8 cellular contexts compared by ENCODE assay signal in genomic region chr12:120292411-120292660, GRCh38. TPM values are rescaled to one million over a fixed set of nuclear protein-coding genes. Genes with fewer than 3 reads are reported as not detected.
A peak's percentile ranks its signal among the peaks of the same experiment; 100 is the strongest.
DNase-seq lines count a peak whose midpoint lies in the region; ATAC-seq and TF ChIP-seq lines count a peak whose summit lies in the region.

No MANE protein-coding gene starts in this region.

- peak overlapping the region; percentile 95 for H3K9ac ChIP-seq in iPS-18a (ENCODE audit: low read length)

- no peaks in the 10 kb centered on the region for H3K9me3 ChIP-seq in AG04450 (ENCODE audit: control insufficient read depth, insufficient read depth, low read length)
- no peaks in the 10 kb centered on the region for H3K9me3 ChIP-seq in iPS-18a (ENCODE audit: control insufficient read depth, low read depth, low read length)
- no peaks in the 10 kb centered on the region for H3K9me3 ChIP-seq in suprapubic skin

- H3K4me3 ChIP-seq in AG04450 (ENCODE audit: low read depth, low read length): peak overlapping the region; percentile 62
- peak overlapping the region; percentile 75 for H3K4me3 ChIP-seq in iPS-18a (ENCODE audit: low read length)
- peak overlapping the region; percentile 68 for H3K4me3 ChIP-seq in suprapubic skin

- ATAC-seq in GM21576 (IDR thresholded peaks at IDR 0.05; ENCODE audit: unreplicated experiment): peak; percentile 2
- ATAC-seq in SK-N-SH treated with all-trans-retinoic acid at 6 μM for 48 hours: peak; percentile 8

- H3K4me1 ChIP-seq in iPS-18a (ENCODE audit: control insufficient read depth, low read depth, low read length) (peaks cover 10% of the 10 kb centered on the region), suprapubic skin (peaks cover 16% of the 10 kb centered on the region)

- WGBS in suprapubic skin: under 1% methylated on average over 17 of the region's 17 CpGs

- no peak for TF ChIP-seq POLR2A in suprapubic skin (IDR thresholded peaks at IDR 0.05)

- no peak for TF ChIP-seq EP300 in suprapubic skin (IDR thresholded peaks at IDR 0.05)

- TF ChIP-seq CTCF in AG04450 (IDR thresholded peaks at IDR 0.05; ENCODE audit: low read depth, low read length) (no peak), suprapubic skin (IDR thresholded peaks at IDR 0.05) (no peak)

- H3K27ac ChIP-seq in AG04450 (ENCODE audit: low read depth, low read length): peak overlapping the region; percentile 100
- H3K27ac ChIP-seq in iPS-18a (ENCODE audit: low read length): peak overlapping the region; percentile 98
- peak overlapping the region; percentile 98 for H3K27ac ChIP-seq in suprapubic skin

- H3K36me3 ChIP-seq in iPS-18a (ENCODE audit: control insufficient read depth, low read depth, low read length) (no peaks in the 10 kb centered on the region), suprapubic skin (no peaks in the 10 kb centered on the region)

- H3K27me3 ChIP-seq in AG04450 (ENCODE audit: control insufficient read depth, insufficient read depth, low read length) (no peaks in the 10 kb centered on the region), iPS-18a (ENCODE audit: control insufficient read depth, insufficient read depth, low read length) (no peaks in the 10 kb centered on the region), suprapubic skin (no peaks in the 10 kb centered on the region)

- DNase-seq in AG04450 (ENCODE audit: low read depth, low spot score) (no peak), suprapubic skin (ENCODE audit: low spot score in 2 of 2) (no peak), NCI-H446 treated with DMSO at 0.1 percent for 48 hours (lab: John Stamatoyannopoulos, UW) (no peak), NK-92 (lab: John Stamatoyannopoulos, UW; ENCODE audit: unreplicated experiment) (no peak), NCI-H82 (lab: John Stamatoyannopoulos, UW) (no peak)

- POLR2A ChIA-PET in AG04450 (lab: Yijun Ruan, JAX): interaction anchor here (1.2 to 4.9 kb wide), 13 partner anchors 9 to 237 kb away, joined by 3 to 245 read pairs (median 14); partner anchors contain the start of genes COQ5, PXN, RAB35 and RPLP0

- CTCF ChIA-PET in AG04450 (lab: Charles Lee): interaction anchor here (2.9 to 4.8 kb wide), 2 partner anchors 10 to 64 kb away, joined by 49 to 68 read pairs; partner anchors contain the start of gene SIRT4

TF ChIP-seq in SK-N-SH treated with all-trans-retinoic acid at 6 μM for 48 hours, 23 proteins besides CTCF, POLR2A, EP300 and RAD21:
- TF ChIP-seq POU6F1 (CRISPR knock-in tag; IDR thresholded peaks at IDR 0.05; ENCODE audit: borderline replicate concordance, low read depth) (no peak), RARB (CRISPR knock-in tag; IDR thresholded peaks at IDR 0.05) (no peak), ARNTL (CRISPR knock-in tag; IDR thresholded peaks at IDR 0.05; ENCODE audit: borderline replicate concordance, low read depth) (no peak), ZFP30 (CRISPR knock-in tag; IDR thresholded peaks at IDR 0.05) (no peak), BACH2 (CRISPR knock-in tag; IDR thresholded peaks at IDR 0.05; ENCODE audit: borderline replicate concordance) (no peak), TOX (CRISPR knock-in tag; IDR thresholded peaks at IDR 0.05; ENCODE audit: borderline replicate concordance) (no peak)

RNA-seq across cellular contexts. Expression of gene RNU4-2, which starts 0.6 kb away (rescaled TPM):
- polyA plus RNA-seq in AG04450 (2011; rRNA removed): under 0.01 TPM in 2 replicates
- under 0.01 TPM in 2 replicates for polyA minus RNA-seq in AG04450 (2011; rRNA and poly(A)+ RNA removed)
- under 1 TPM; under 0.01 TPM for total RNA-seq in suprapubic skin

RNA-seq across cellular contexts. Expression of gene RNU4-1, which starts 0.7 kb away (rescaled TPM):
- under 0.01 TPM in 1 of 2 replicates, not detected in the other for polyA plus RNA-seq in AG04450 (2011; rRNA removed)
- polyA minus RNA-seq in AG04450 (2011; rRNA and poly(A)+ RNA removed): under 0.01 TPM in 2 replicates
- not detected for total RNA-seq in suprapubic skin

RNA-seq across cellular contexts. Expression of gene SIRT4, which starts 9.8 kb away (rescaled TPM):
- 1.4 and 1.9 TPM in 2 replicates for polyA plus RNA-seq in AG04450 (2011; rRNA removed)
- polyA minus RNA-seq in AG04450 (2011; rRNA and poly(A)+ RNA removed): 1.6 and 2.6 TPM in 2 replicates
- 1 to 10 TPM; 1.8 to 4.4 (median 3.6) TPM for total RNA-seq in suprapubic skin

RNA-seq across cellular contexts. Expression of gene PXN, which starts 26.8 kb away (rescaled TPM):
- 35.0 and 48.1 TPM in 2 replicates for polyA plus RNA-seq in AG04450 (2011; rRNA removed)
- 37.7 and 60.7 TPM in 2 replicates for polyA minus RNA-seq in AG04450 (2011; rRNA and poly(A)+ RNA removed)
- 10 to 100 TPM; 37.2 to 63.7 (median 51.6) TPM for total RNA-seq in suprapubic skin

RNA-seq across cellular contexts. Expression of gene PLA2G1B, which starts 35.2 kb away (rescaled TPM):
- polyA plus RNA-seq in AG04450 (2011; rRNA removed): 0.20 and 0.41 TPM in 2 replicates
- not detected in 2 replicates for polyA minus RNA-seq in AG04450 (2011; rRNA and poly(A)+ RNA removed)
- total RNA-seq in suprapubic skin: not detected
